ENCODE assay signal across 1 cellular context in genomic region chr16:12147681-12148479, GRCh38.
TF ChIP-seq lines count a peak whose summit lies in the region.

No MANE protein-coding gene starts in this region.

TF ChIP-seq in SK-N-SH, 30 proteins besides CTCF, POLR2A, EP300 and RAD21 (continued from another document):
- TF ChIP-seq ELF1 (IDR thresholded peaks at IDR 0.05) (no peak), JUND (IDR thresholded peaks at IDR 0.05) (no peak), REST (IDR thresholded peaks at IDR 0.05; ENCODE audit: low read depth, low read length) (no peak), NRF1 (IDR thresholded peaks at IDR 0.05; ENCODE audit: low read depth, low read length) (no peak), RCOR1 (IDR thresholded peaks at IDR 0.05; ENCODE audit: low read length) (no peak), MAX (IDR thresholded peaks at IDR 0.05; ENCODE audit: low read depth) (no peak), TCF12 (IDR thresholded peaks at IDR 0.05) (no peak), MEF2A (IDR thresholded peaks at IDR 0.05; ENCODE audit: borderline replicate concordance, low read depth) (no peak), MXI1 (IDR thresholded peaks at IDR 0.05; ENCODE audit: low read depth, low read length) (no peak)
